19 cellular contexts compared by ENCODE assay signal in genomic region chr2:72041638-72042111, GRCh38.
A peak's percentile ranks its signal among the peaks of the same experiment; 100 is the strongest.
DNase-seq lines count a peak whose midpoint lies in the region; ATAC-seq, FAIRE-seq and TF ChIP-seq lines count a peak whose summit lies in the region.
"Had no signal": no experiment of that assay in that cellular context is flagged by ENCODE, and none has a peak within 500 bp of the region (broad histone marks: within the 10 kb centered on the region; RNA-seq: fewer than 3 reads in every experiment).

No MANE protein-coding gene starts in this region.

- H4K91ac ChIP-seq in mesenchymal stem cell (ENCODE audit: low read length), result peak overlapping the region; percentile 37

- ATAC-seq in WTC11, result no peak
- ATAC-seq in HG03469 (IDR thresholded peaks at IDR 0.05; ENCODE audit: unreplicated experiment), result no peak

- POLR2A ChIA-PET in WTC11 (lab: Charles Lee), result no interaction called here

- H3K23ac ChIP-seq in mesenchymal stem cell (ENCODE audit: low read length in 2 of 2), result no peak overlapping the region

- no peak overlapping the region for H3K4me2 ChIP-seq in mesenchymal stem cell (ENCODE audit: low read length, poor library complexity, severe bottlenecking)

- no peak overlapping the region for H3K4ac ChIP-seq in mesenchymal stem cell (ENCODE audit: low read depth in 1 of 2, low read length in 2 of 2)

- H3K27ac Mint-ChIP-seq in WTC11, result no peak overlapping the region
- H3K27ac Mint-ChIP-seq: activated naive CD8-positive, alpha-beta T cell; nephron had no signal

- no peak overlapping the region for H2BK15ac ChIP-seq in mesenchymal stem cell (ENCODE audit: low read depth, poor library complexity, severe bottlenecking)

- H3K14ac ChIP-seq in mesenchymal stem cell (ENCODE audit: low read length in 2 of 2), result peak overlapping the region in 1 of 2 experiments; percentile 27

- H3K4me1 Mint-ChIP-seq in WTC11, result no peaks in the 10 kb centered on the region
- H3K4me1 Mint-ChIP-seq: nephron had no signal

- peaks cover 20% of the 10 kb centered on the region for H3K9me3 Mint-ChIP-seq in WTC11

- H3K36me3 Mint-ChIP-seq in WTC11, result peaks cover 4% of the 10 kb centered on the region

- H2AK5ac ChIP-seq in mesenchymal stem cell (ENCODE audit: low read length, severe bottlenecking), result no peak overlapping the region

- no peaks in the 10 kb centered on the region for H3K27me3 ChIP-seq in bronchial epithelial cell (ENCODE audit: control insufficient read depth, insufficient read depth, low read length)
- peaks cover 0 to 40% of the 10 kb centered on the region in 2 experiments for H3K27me3 ChIP-seq in mesenchymal stem cell (ENCODE audit: control insufficient read depth in 1 of 2, insufficient read depth in 1 of 2, low read length in 2 of 2)
- H3K27me3 ChIP-seq: suprapubic skin had no signal

- no peak overlapping the region for H2BK12ac ChIP-seq in mesenchymal stem cell (ENCODE audit: low read length in 2 of 2)

- no peaks in the 10 kb centered on the region for H3K36me3 ChIP-seq in bronchial epithelial cell (ENCODE audit: control insufficient read depth, insufficient read depth, low read length)
- no peaks in the 10 kb centered on the region for H3K36me3 ChIP-seq in mesenchymal stem cell (ENCODE audit: control insufficient read depth in 1 of 2, insufficient read depth in 2 of 2, low read depth in 1 of 2, low read length in 2 of 2)
- H3K36me3 ChIP-seq: suprapubic skin had no signal

- DNase-seq in DMS79 treated with DMSO at 0.1 percent for 48 hours (lab: John Stamatoyannopoulos, UW) (peak; percentile 78), NCI-H1694 (lab: John Stamatoyannopoulos, UW) (peak; percentile 69), bronchial epithelial cell (ENCODE audit: low read depth) (peak; percentile 88), mesenchymal stem cell (no peak), WTC11 (ENCODE audit: low spot score) (no peak), SW480 (ENCODE audit: low spot score) (no peak), inferior parietal cortex (ENCODE audit: extremely low spot score) (no peak)
- DNase-seq: midbrain, MM.1S, NCI-H1930, RPMI8226 had no signal

- no peak overlapping the region for H3K18ac ChIP-seq in mesenchymal stem cell (ENCODE audit: low read depth in 1 of 2, low read length in 2 of 2)

- H3K4me3 ChIP-seq in bronchial epithelial cell (ENCODE audit: low read depth, low read length), result no peak overlapping the region
- no peak overlapping the region for H3K4me3 ChIP-seq in mesenchymal stem cell (ENCODE audit: insufficient read depth in 1 of 2, low read depth in 1 of 2, low read length in 2 of 2)
- H3K4me3 ChIP-seq: suprapubic skin had no signal

- no peak overlapping the region for H3K4me3 Mint-ChIP-seq in WTC11
- H3K4me3 Mint-ChIP-seq: activated naive CD8-positive, alpha-beta T cell; nephron had no signal

- no peak overlapping the region for H2BK120ac ChIP-seq in mesenchymal stem cell (ENCODE audit: low read depth, low read length)

- peaks cover 4% of the 10 kb centered on the region for H3K4me1 ChIP-seq in mesenchymal stem cell (ENCODE audit: control insufficient read depth, insufficient read depth, low read depth, low read length)
- H3K4me1 ChIP-seq: parathyroid adenoma had no signal

- no peak overlapping the region for H3K27ac ChIP-seq in mesenchymal stem cell (ENCODE audit: low read length, poor library complexity, severe bottlenecking)
- H3K27ac ChIP-seq: C4-2B, parathyroid adenoma, suprapubic skin had no signal

- no peak overlapping the region for H2BK5ac ChIP-seq in mesenchymal stem cell (ENCODE audit: low read depth, low read length, poor library complexity, severe bottlenecking)

- H3K9ac ChIP-seq in mesenchymal stem cell (ENCODE audit: low read length), result no peak overlapping the region
- H3K9ac ChIP-seq: parathyroid adenoma had no signal

- CTCF ChIA-PET in WTC11 (lab: Charles Lee), result interaction anchor here (1.2 kb wide), 1 partner anchor 109 kb away, joined by 3 read pairs; no protein-coding TSS in a partner anchor

- H4K8ac ChIP-seq in mesenchymal stem cell (ENCODE audit: low read length), result no peak overlapping the region

- TF ChIP-seq CTCF in bronchial epithelial cell (IDR thresholded peaks at IDR 0.05; ENCODE audit: insufficient read depth, low read length, severe bottlenecking), result no peak
- no peak for TF ChIP-seq CTCF in WTC11 (IDR thresholded peaks at IDR 0.05)

- WGBS in mesenchymal stem cell, result 0% methylated on average over 1 of the region's 5 CpGs

- no peaks in the 10 kb centered on the region for H3K79me1 ChIP-seq in mesenchymal stem cell (replicated peaks; ENCODE audit: low read length, poor library complexity, severe bottlenecking)

- no peak overlapping the region for H2AFZ ChIP-seq in mesenchymal stem cell (ENCODE audit: low read depth, low read length)
- H2AFZ ChIP-seq: parathyroid adenoma had no signal

- peak; percentile 85 for FAIRE-seq in bronchial epithelial cell (lab: Jason Lieb, UNC)
- FAIRE-seq: G401.6, GM18507 had no signal

- H3K27me3 Mint-ChIP-seq in WTC11 (ENCODE audit: low read depth), result peaks cover 4% of the 10 kb centered on the region

- H3K9me3 ChIP-seq in mesenchymal stem cell (ENCODE audit: control insufficient read depth, low read length), result peaks cover 36% of the 10 kb centered on the region

TF ChIP-seq in WTC11, 78 proteins besides CTCF, POLR2A, EP300 and RAD21:
- TF ChIP-seq ZNF232 (CRISPR knock-in tag; IDR thresholded peaks at IDR 0.05), result no peak
- TF ChIP-seq SMAD3 (CRISPR knock-in tag; IDR thresholded peaks at IDR 0.05; ENCODE audit: borderline replicate concordance), result no peak
- no peak for TF ChIP-seq ZNF416 (CRISPR knock-in tag; IDR thresholded peaks at IDR 0.05)
- TF ChIP-seq AFF4 (CRISPR knock-in tag; IDR thresholded peaks at IDR 0.05; ENCODE audit: borderline replicate concordance), result no peak
- no peak for TF ChIP-seq CBFB (CRISPR knock-in tag; IDR thresholded peaks at IDR 0.05; ENCODE audit: low read depth)
- TF ChIP-seq ZNF219 (CRISPR knock-in tag; IDR thresholded peaks at IDR 0.05; ENCODE audit: borderline replicate concordance), result no peak
- no peak for TF ChIP-seq ATF6 (CRISPR knock-in tag; IDR thresholded peaks at IDR 0.05)
- TF ChIP-seq NFATC4 (CRISPR knock-in tag; IDR thresholded peaks at IDR 0.05), result no peak
- no peak for TF ChIP-seq ZMAT4 (CRISPR knock-in tag; IDR thresholded peaks at IDR 0.05)

Comparison
In these comparisons a context has a peak if more than half of its experiments do, and no peak if none do; other contexts are left out.
1. DNase-seq: peak in DMS79 treated with DMSO at 0.1 percent for 48 hours (single experiment), NCI-H1694 (single experiment) and bronchial epithelial cell (single experiment); none in mesenchymal stem cell (single experiment), WTC11 (single experiment), SW480 (single experiment) and inferior parietal cortex (single experiment).